In genomic region chr1:161187311-161187710, GRCh38 we compare ENCODE assay signal across 14 cellular contexts. TPM values are rescaled to one million over a fixed set of nuclear protein-coding genes. Genes with fewer than 3 reads are reported as not detected.
DNase-seq lines count a peak whose midpoint lies in the region; ATAC-seq and TF ChIP-seq lines count a peak whose summit lies in the region.
"Had no signal": no experiment of that assay in that cellular context is flagged by ENCODE, and none has a peak within 500 bp of the region (broad histone marks: within the 10 kb centered on the region; RNA-seq: fewer than 3 reads in every experiment).

No MANE protein-coding gene starts in this region.

- TF ChIP-seq POLR2A in vagina (IDR thresholded peaks at IDR 0.05) = no peak

- peaks cover 31% of the 10 kb centered on the region for H3K4me1 ChIP-seq in vagina

- no peaks in the 10 kb centered on the region for H3K27me3 ChIP-seq in vagina
- H3K27me3 ChIP-seq: tibial nerve had no signal

- no peaks in the 10 kb centered on the region for H3K27me3 Mint-ChIP-seq in activated naive CD4-positive, alpha-beta T cell treated with anti-CD3 and anti-CD28 coated beads, Interleukin-2, amount 10 ng/mL, durations not matched to agents 7 days and 5 days
- H3K27me3 Mint-ChIP-seq in activated T-helper 2 cell treated with anti-CD3 and anti-CD28 coated beads, Interferon-gamma antibody, Interleukin-2, Interleukin-4, amounts not matched to agents 10 μg/mL and 5 μg/mL and 100 μg/mL, durations not matched to agents 14 hours and 24 hours and 36 hours (ENCODE audit: low read depth) = no peaks in the 10 kb centered on the region
- no peaks in the 10 kb centered on the region for H3K27me3 Mint-ChIP-seq in MCF 10A (ENCODE audit: insufficient read depth, unreplicated experiment)

- POLR2A ChIA-PET in MCF 10A (lab: Yijun Ruan, JAX) = interaction anchor here (2.2 kb wide), 1 partner anchor 14 kb away, joined by 11 read pairs; the partner anchor contains the start of gene NDUFS2

- H3K9me3 ChIP-seq in vagina = no peaks in the 10 kb centered on the region
- H3K9me3 ChIP-seq: tibial nerve had no signal

- CTCF ChIA-PET in activated naive CD4-positive, alpha-beta T cell treated with anti-CD3 and anti-CD28 coated beads, Interleukin-2, amount 10 ng/mL, durations not matched to agents 7 days and 5 days (lab: Charles Lee) = interaction anchor here (1.0 to 2.1 kb wide), 2 partner anchors 10 to 12 kb away, joined by 4 to 5 read pairs; partner anchors contain the start of gene ADAMTS4
- CTCF ChIA-PET in MCF 10A (lab: Yijun Ruan, JAX) = interaction anchor here (0.9 to 1.6 kb wide), 4 partner anchors 36 to 195 kb away, joined by 3 to 10 read pairs (median 4); partner anchors contain the start of gene TOMM40L

- peaks cover 0 to 8% of the 10 kb centered on the region in 2 donors for H3K36me3 ChIP-seq in vagina

- intact Hi-C loops in activated T-helper 2 cell treated with anti-CD3 and anti-CD28 coated beads, Interferon-gamma antibody, Interleukin-2, Interleukin-4, amounts not matched to agents 10 μg/mL and 5 μg/mL and 100 μg/mL, durations not matched to agents 14 hours and 24 hours and 36 hours (cut with micrococcal nuclease) = no loop called here
- intact Hi-C loops in vagina (cut with DNase I) = no loop called here
- intact Hi-C loops in MCF 10A (cut with micrococcal nuclease) = no loop called here

- H3K4me1 Mint-ChIP-seq in activated naive CD4-positive, alpha-beta T cell treated with anti-CD3 and anti-CD28 coated beads, Interleukin-2, amount 10 ng/mL, durations not matched to agents 7 days and 5 days = peaks cover 79% of the 10 kb centered on the region
- H3K4me1 Mint-ChIP-seq in activated T-helper 2 cell treated with anti-CD3 and anti-CD28 coated beads, Interferon-gamma antibody, Interleukin-2, Interleukin-4, amounts not matched to agents 10 μg/mL and 5 μg/mL and 100 μg/mL, durations not matched to agents 14 hours and 24 hours and 36 hours (ENCODE audit: low read depth) = peaks cover 44% of the 10 kb centered on the region
- H3K4me1 Mint-ChIP-seq in MCF 10A (ENCODE audit: insufficient read depth, unreplicated experiment) = peaks cover 32% of the 10 kb centered on the region

- H3K27ac ChIP-seq in vagina = peak overlapping the region; percentile 60

- TF ChIP-seq CTCF in vagina (IDR thresholded peaks at IDR 0.05) (no peak), MCF 10A (IDR thresholded peaks at IDR 0.05; ENCODE audit: unreplicated experiment) (no peak)

- DNase-seq in activated naive CD4-positive, alpha-beta T cell treated with anti-CD3 and anti-CD28 coated beads, Interleukin-2, amount 10 ng/mL, durations not matched to agents 7 days and 5 days = no peak
- no peak for DNase-seq in activated naive CD4-positive, alpha-beta T cell (lab: John Stamatoyannopoulos, UW)
- no peak for DNase-seq in activated T-helper 2 cell treated with anti-CD3 and anti-CD28 coated beads, Interferon-gamma antibody, Interleukin-2, Interleukin-4, amounts not matched to agents 10 μg/mL and 5 μg/mL and 100 μg/mL, durations not matched to agents 14 hours and 24 hours and 36 hours (ENCODE audit: low spot score)
- peak; percentile 32 for DNase-seq in iris pigment epithelial cell (ENCODE audit: low read depth)
- no peak for DNase-seq in vagina (ENCODE audit: extremely low spot score in 2 of 2)
- no peak for DNase-seq in T1000 (lab: John Stamatoyannopoulos, UW)
- no peak for DNase-seq in MCF 10A (ENCODE audit: unreplicated experiment)
- DNase-seq: mesendoderm; NCI-H1105 treated with DMSO at 0.1 percent for 48 hours; NCI-H446; stimulated activated CD4-positive, alpha-beta T cell treated with anti-CD3 and anti-CD28 coated beads, Interleukin-12 subunit alpha, Interleukin-12 subunit beta, amount 100 ng/mL, for 4 hours had no signal

- no peak overlapping the region for H3K4me3 ChIP-seq in vagina
- H3K4me3 ChIP-seq: tibial nerve had no signal

- BruUV-seq in MCF 10A (replicated peaks; lab: Mats Ljungman, UMichigan) = no TSS peak

- peak overlapping the region; percentile 98 for H3K27ac Mint-ChIP-seq in activated naive CD4-positive, alpha-beta T cell treated with anti-CD3 and anti-CD28 coated beads, Interleukin-2, amount 10 ng/mL, durations not matched to agents 7 days and 5 days
- H3K27ac Mint-ChIP-seq in activated T-helper 2 cell treated with anti-CD3 and anti-CD28 coated beads, Interferon-gamma antibody, Interleukin-2, Interleukin-4, amounts not matched to agents 10 μg/mL and 5 μg/mL and 100 μg/mL, durations not matched to agents 14 hours and 24 hours and 36 hours = peak overlapping the region; percentile 31
- no peak overlapping the region for H3K27ac Mint-ChIP-seq in MCF 10A (ENCODE audit: low read depth, unreplicated experiment)

- no peak for ATAC-seq in GM19463 (IDR thresholded peaks at IDR 0.05; ENCODE audit: unreplicated experiment)
- ATAC-seq: Panc1 had no signal

- no peak overlapping the region for H3K4me3 Mint-ChIP-seq in activated naive CD4-positive, alpha-beta T cell treated with anti-CD3 and anti-CD28 coated beads, Interleukin-2, amount 10 ng/mL, durations not matched to agents 7 days and 5 days
- no peak overlapping the region for H3K4me3 Mint-ChIP-seq in activated T-helper 2 cell treated with anti-CD3 and anti-CD28 coated beads, Interferon-gamma antibody, Interleukin-2, Interleukin-4, amounts not matched to agents 10 μg/mL and 5 μg/mL and 100 μg/mL, durations not matched to agents 14 hours and 24 hours and 36 hours (ENCODE audit: low read depth)
- H3K4me3 Mint-ChIP-seq in MCF 10A (ENCODE audit: unreplicated experiment) = no peak overlapping the region

- H3K9me3 Mint-ChIP-seq in activated naive CD4-positive, alpha-beta T cell treated with anti-CD3 and anti-CD28 coated beads, Interleukin-2, amount 10 ng/mL, durations not matched to agents 7 days and 5 days = no peaks in the 10 kb centered on the region
- no peaks in the 10 kb centered on the region for H3K9me3 Mint-ChIP-seq in activated T-helper 2 cell treated with anti-CD3 and anti-CD28 coated beads, Interferon-gamma antibody, Interleukin-2, Interleukin-4, amounts not matched to agents 10 μg/mL and 5 μg/mL and 100 μg/mL, durations not matched to agents 14 hours and 24 hours and 36 hours
- no peaks in the 10 kb centered on the region for H3K9me3 Mint-ChIP-seq in MCF 10A (ENCODE audit: unreplicated experiment)

- H3K36me3 Mint-ChIP-seq in activated naive CD4-positive, alpha-beta T cell treated with anti-CD3 and anti-CD28 coated beads, Interleukin-2, amount 10 ng/mL, durations not matched to agents 7 days and 5 days = peaks cover 4% of the 10 kb centered on the region
- H3K36me3 Mint-ChIP-seq in activated T-helper 2 cell treated with anti-CD3 and anti-CD28 coated beads, Interferon-gamma antibody, Interleukin-2, Interleukin-4, amounts not matched to agents 10 μg/mL and 5 μg/mL and 100 μg/mL, durations not matched to agents 14 hours and 24 hours and 36 hours (ENCODE audit: low read depth) = no peaks in the 10 kb centered on the region
- no peaks in the 10 kb centered on the region for H3K36me3 Mint-ChIP-seq in MCF 10A (ENCODE audit: insufficient read depth, unreplicated experiment)

RNA-seq across cellular contexts. Expression of gene B4GALT3, which starts 10.0 kb away (rescaled TPM):
- total RNA-seq in activated T-helper 2 cell treated with anti-CD3 and anti-CD28 coated beads, Interferon-gamma antibody, Interleukin-2, Interleukin-4, amounts not matched to agents 10 μg/mL and 5 μg/mL and 100 μg/mL, durations not matched to agents 14 hours and 24 hours and 36 hours = 57.5 and 57.6 TPM in 2 replicates
- total RNA-seq in vagina (16.2 TPM), MCF 10A (2022) (50.0 and 51.7 TPM in 2 replicates)

RNA-seq across cellular contexts. Expression of gene ADAMTS4, which starts 11.5 kb away (rescaled TPM):
- total RNA-seq in activated T-helper 2 cell treated with anti-CD3 and anti-CD28 coated beads, Interferon-gamma antibody, Interleukin-2, Interleukin-4, amounts not matched to agents 10 μg/mL and 5 μg/mL and 100 μg/mL, durations not matched to agents 14 hours and 24 hours and 36 hours = 0.05 and 0.09 TPM in 2 replicates
- total RNA-seq in vagina = 78.3 TPM
- total RNA-seq in MCF 10A (2022) = not detected in 2 replicates

RNA-seq across cellular contexts. Expression of gene NDUFS2, which starts 14.9 kb away (rescaled TPM):
- total RNA-seq in activated T-helper 2 cell treated with anti-CD3 and anti-CD28 coated beads, Interferon-gamma antibody, Interleukin-2, Interleukin-4, amounts not matched to agents 10 μg/mL and 5 μg/mL and 100 μg/mL, durations not matched to agents 14 hours and 24 hours and 36 hours = 79.0 and 91.5 TPM in 2 replicates
- total RNA-seq in vagina (104 TPM), MCF 10A (2022) (139 and 149 TPM in 2 replicates)

RNA-seq across cellular contexts. Expression of gene PPOX, which starts 21.1 kb away (rescaled TPM):
- 35.6 and 36.5 TPM in 2 replicates for total RNA-seq in activated T-helper 2 cell treated with anti-CD3 and anti-CD28 coated beads, Interferon-gamma antibody, Interleukin-2, Interleukin-4, amounts not matched to agents 10 μg/mL and 5 μg/mL and 100 μg/mL, durations not matched to agents 14 hours and 24 hours and 36 hours
- total RNA-seq in vagina (16.7 TPM), MCF 10A (2022) (30.3 and 32.4 TPM in 2 replicates)

RNA-seq across cellular contexts. Expression of gene FCER1G, which starts 27.8 kb away (rescaled TPM):
- total RNA-seq in activated T-helper 2 cell treated with anti-CD3 and anti-CD28 coated beads, Interferon-gamma antibody, Interleukin-2, Interleukin-4, amounts not matched to agents 10 μg/mL and 5 μg/mL and 100 μg/mL, durations not matched to agents 14 hours and 24 hours and 36 hours = 0.60 and 0.71 TPM in 2 replicates
- total RNA-seq in vagina = 64.8 TPM
- total RNA-seq in MCF 10A (2022) = 1.0 and 2.1 TPM in 2 replicates

Comparison
In these comparisons a context has a peak if more than half of its experiments do, and no peak if none do; other contexts are left out.
1. RNA of gene ADAMTS4, which starts 11.5 kb away (total RNA-seq): 78.3 TPM in vagina (single experiment); 0.05 to 0.09 TPM in activated T-helper 2 cell treated with anti-CD3 and anti-CD28 coated beads, Interferon-gamma antibody, Interleukin-2, Interleukin-4, amounts not matched to agents 10 μg/mL and 5 μg/mL and 100 μg/mL, durations not matched to agents 14 hours and 24 hours and 36 hours and not detected in MCF 10A; every median in the first group is over 10 times any median in the second.